Comparison of ENCODE assay signal across 1 cellular context in genomic region chr5:179907570-179908324, GRCh38.
TF ChIP-seq lines count a peak whose summit lies in the region.

Gene TBC1D9B, minus strand, starts transcription at chr5:179907897. Its CDS starts 76 bp downstream, at chr5:179907821.

TF ChIP-seq in HepG2, 621 proteins besides CTCF, POLR2A, EP300 and RAD21 (continued from another document and continues in another):
- no peak for TF ChIP-seq HOMEZ (CRISPR knock-in tag; IDR thresholded peaks at IDR 0.05; ENCODE audit: low read depth)
- TF ChIP-seq ZBTB14 (CRISPR knock-in tag; IDR thresholded peaks at IDR 0.05) = peak; percentile 85
- no peak for TF ChIP-seq HIVEP1 (CRISPR knock-in tag; IDR thresholded peaks at IDR 0.05)
- peak; percentile 6; the same call in 1 of the 2 replicates for TF ChIP-seq DMAP1 (CRISPR knock-in tag; IDR thresholded peaks at IDR 0.05)
- TF ChIP-seq ZNF644 (CRISPR knock-in tag; IDR thresholded peaks at IDR 0.05; ENCODE audit: low read depth) = no peak
- no peak for TF ChIP-seq IKZF4 (CRISPR knock-in tag; IDR thresholded peaks at IDR 0.05; ENCODE audit: borderline replicate concordance, low read depth, not compliant biosample characterization)
- TF ChIP-seq FOXC1 (CRISPR knock-in tag; IDR thresholded peaks at IDR 0.05; ENCODE audit: borderline replicate concordance) = no peak
- 0 out of 2 replicates have a peak, but pooled peaks have one; percentile 24 for TF ChIP-seq ZBTB43 (CRISPR knock-in tag; conservative IDR thresholded peaks at IDR 0.05)
- TF ChIP-seq TMF1 (CRISPR knock-in tag; IDR thresholded peaks at IDR 0.05; ENCODE audit: low read depth) = peak; percentile 35; the same call in 1 of the 2 replicates
- TF ChIP-seq HMGXB4 (CRISPR knock-in tag; IDR thresholded peaks at IDR 0.05; ENCODE audit: borderline replicate concordance in 1 of 2, low read depth in 1 of 2) = peak in 1 of 2 experiments; percentile 45; a peak in 2 of 4 replicates
- TF ChIP-seq ZNF121 (CRISPR knock-in tag; IDR thresholded peaks at IDR 0.05) = no peak
- 0 out of 2 replicates have a peak, but pooled peaks have one; percentile 9 for TF ChIP-seq ZSCAN25 (CRISPR knock-in tag; IDR thresholded peaks at IDR 0.05)
- no peak for TF ChIP-seq PBX2 (CRISPR knock-in tag; IDR thresholded peaks at IDR 0.05)
- TF ChIP-seq POLR2G (IDR thresholded peaks at IDR 0.05; ENCODE audit: low read depth, low read length) = peak; percentile 78
- TF ChIP-seq ZNF777 (CRISPR knock-in tag; IDR thresholded peaks at IDR 0.05) = peak; percentile 77
- TF ChIP-seq SALL1 (CRISPR knock-in tag; IDR thresholded peaks at IDR 0.05) = peak; percentile 49
- TF ChIP-seq RBFOX2 (IDR thresholded peaks at IDR 0.05; ENCODE audit: low read depth, low read length) = peak; percentile 82
- TF ChIP-seq ZSCAN21 (CRISPR knock-in tag; IDR thresholded peaks at IDR 0.05; ENCODE audit: borderline replicate concordance) = 0 out of 2 replicates have a peak, but pooled peaks have one; percentile 57
- TF ChIP-seq ZNF441 (CRISPR knock-in tag; IDR thresholded peaks at IDR 0.05; ENCODE audit: borderline replicate concordance) = peak; percentile 59; the same call in 1 of the 2 replicates
- no peak for TF ChIP-seq ARID3A (IDR thresholded peaks at IDR 0.05; ENCODE audit: low read depth, low read length)
- TF ChIP-seq YY1 (IDR thresholded peaks at IDR 0.05; ENCODE audit: insufficient read depth, insufficient replicate concordance, low read depth, low read length) = peak; percentile 39
- TF ChIP-seq ZNF639 (CRISPR knock-in tag; conservative IDR thresholded peaks at IDR 0.05) = peak; percentile 37
- TF ChIP-seq GMEB1 (CRISPR knock-in tag; IDR thresholded peaks at IDR 0.05; ENCODE audit: borderline replicate concordance) = peak; percentile 53
- TF ChIP-seq ZBTB21 (CRISPR knock-in tag; IDR thresholded peaks at IDR 0.05) = no peak
- TF ChIP-seq ZNF780A (CRISPR knock-in tag; IDR thresholded peaks at IDR 0.05) = no peak
- peak; percentile 43; the same call in 1 of the 2 replicates for TF ChIP-seq SPEN (CRISPR knock-in tag; IDR thresholded peaks at IDR 0.05; ENCODE audit: low read depth)
- TF ChIP-seq PHF20 (CRISPR knock-in tag; IDR thresholded peaks at IDR 0.05) = peak; percentile 21
- TF ChIP-seq ZNF709 (CRISPR knock-in tag; IDR thresholded peaks at IDR 0.05) = 0 out of 2 replicates have a peak, but pooled peaks have one; percentile 36
- TF ChIP-seq ZSCAN9 (CRISPR knock-in tag; IDR thresholded peaks at IDR 0.05; ENCODE audit: borderline replicate concordance) = no peak; the same call in 1 of the 2 replicates
- TF ChIP-seq PRDM15 (CRISPR knock-in tag; IDR thresholded peaks at IDR 0.05) = peak; percentile 94
- no peak; the same call in 1 of the 2 replicates for TF ChIP-seq ZNF841 (CRISPR knock-in tag; IDR thresholded peaks at IDR 0.05; ENCODE audit: borderline replicate concordance)
- TF ChIP-seq MED8 (CRISPR knock-in tag; IDR thresholded peaks at IDR 0.05; ENCODE audit: insufficient replicate concordance) = no peak
- TF ChIP-seq MYC (CRISPR knock-in tag; IDR thresholded peaks at IDR 0.05; ENCODE audit: borderline replicate concordance) = peak; percentile 43; the same call in 1 of the 2 replicates
- TF ChIP-seq ZFY (CRISPR knock-in tag; IDR thresholded peaks at IDR 0.05) = peak; percentile 94
- TF ChIP-seq ARID5B (CRISPR knock-in tag; IDR thresholded peaks at IDR 0.05) = 0 out of 2 replicates have a peak, but pooled peaks have one; percentile 1
